In genomic region chr2:111036042-111036441, GRCh38 we compare ENCODE assay signal across 19 cellular contexts.
DNase-seq lines count a peak whose midpoint lies in the region; ATAC-seq and TF ChIP-seq lines count a peak whose summit lies in the region.
"Had no signal": no experiment of that assay in that cellular context is flagged by ENCODE, and none has a peak within 500 bp of the region (broad histone marks: within the 10 kb centered on the region; RNA-seq: fewer than 3 reads in every experiment).

No MANE protein-coding gene starts in this region.

- H3K18ac ChIP-seq in neuronal stem cell (ENCODE audit: low read length) = peak overlapping the region; percentile 49

- DNase-seq in neuronal stem cell (ENCODE audit: low spot score) (no peak), kidney glomerular epithelial cell (lab: John Stamatoyannopoulos, UW) (no peak), dorsolateral prefrontal cortex (no peak)
- no peak for DNase-seq in stimulated activated CD4-positive, alpha-beta T cell treated with anti-CD3 and anti-CD28 coated beads, Interleukin-4, amount 100 ng/mL, for 1 hour
- DNase-seq: activated effector memory CD4-positive, alpha-beta T cell treated with Interleukin-2 at 50 U/mL for 16 hours; left ventricle myocardium inferior; NCI-H1048; NCI-H2029 treated with DMSO at 0.1 percent for 48 hours; NCI-H510A treated with DMSO at 0.1 percent for 48 hours; SIG-M5; T-helper 2 cell; tibial artery had no signal

- peaks cover 2 to 9% of the 10 kb centered on the region in 2 donors for H3K4me1 ChIP-seq in neuronal stem cell (ENCODE audit: control insufficient read depth in 2 of 2, insufficient read depth in 1 of 2, low read depth in 1 of 2, low read length in 2 of 2)
- H3K4me1 ChIP-seq: tibial artery had no signal

- no peak overlapping the region for H3K23ac ChIP-seq in neuronal stem cell (ENCODE audit: low read depth, low read length, poor library complexity)

- no peak overlapping the region for H2AFZ ChIP-seq in neuronal stem cell (ENCODE audit: low read length)

- H2BK120ac ChIP-seq in neuronal stem cell (ENCODE audit: low read depth, low read length) = no peak overlapping the region

- TF ChIP-seq CTCF in dorsolateral prefrontal cortex (IDR thresholded peaks at IDR 0.05 in 54 of 56, conservative IDR thresholded peaks at IDR 0.05 in 2 of 56; ENCODE audit: low read depth in 1 of 56, partially characterized antibody in 56 of 56) = no peak

- H2AK5ac ChIP-seq in neuronal stem cell (ENCODE audit: low read depth, low read length) = no peak overlapping the region

- ATAC-seq in GM18909 (IDR thresholded peaks at IDR 0.05; ENCODE audit: poor library complexity, unreplicated experiment) = peak; percentile 61
- ATAC-seq in HG02610 (IDR thresholded peaks at IDR 0.05; ENCODE audit: unreplicated experiment) = peak; percentile 57
- ATAC-seq in HG03558 (IDR thresholded peaks at IDR 0.05; ENCODE audit: extremely low read depth, unreplicated experiment) = peak; percentile 37
- ATAC-seq in HG03139 (IDR thresholded peaks at IDR 0.05; ENCODE audit: unreplicated experiment) = no peak
- ATAC-seq: K562 had no signal

- H3K27me3 ChIP-seq in neuronal stem cell (ENCODE audit: control insufficient read depth in 3 of 3, insufficient read depth in 3 of 3, low read depth in 1 of 3, low read length in 3 of 3) (peaks cover 0 to 4% (median 0%) of the 10 kb centered on the region in 3 experiments), dorsolateral prefrontal cortex (peaks cover 0 to 15% (median 0%) of the 10 kb centered on the region in 45 donors)
- H3K27me3 ChIP-seq: neutrophil had no signal

- no peak overlapping the region for H3K4me3 ChIP-seq in neuronal stem cell (ENCODE audit: low read length in 2 of 2)
- no peak overlapping the region for H3K4me3 ChIP-seq in dorsolateral prefrontal cortex
- H3K4me3 ChIP-seq: K562, left ventricle myocardium inferior, tibial artery had no signal

- H3K36me3 ChIP-seq in neuronal stem cell (replicated peaks in 1 of 2; ENCODE audit: control insufficient read depth in 2 of 2, insufficient read depth in 2 of 2, low read length in 2 of 2) = no peaks in the 10 kb centered on the region
- H3K36me3 ChIP-seq: left ventricle myocardium inferior, neutrophil, tibial artery had no signal

- no peak overlapping the region for H4K8ac ChIP-seq in neuronal stem cell (ENCODE audit: low read depth, low read length)

- no peak overlapping the region for H4K91ac ChIP-seq in neuronal stem cell (ENCODE audit: low read depth, low read length, poor library complexity)

- H2BK5ac ChIP-seq in neuronal stem cell (ENCODE audit: low read length) = no peak overlapping the region

- no peak overlapping the region for H2BK12ac ChIP-seq in neuronal stem cell (ENCODE audit: low read length)

- H3K9me3 ChIP-seq in neuronal stem cell (replicated peaks in 1 of 2; ENCODE audit: control insufficient read depth in 2 of 2, insufficient read depth in 1 of 2, low read depth in 1 of 2, low read length in 2 of 2) = no peaks in the 10 kb centered on the region
- H3K9me3 ChIP-seq: left ventricle myocardium inferior, neutrophil, tibial artery had no signal

- intact Hi-C loops in dorsolateral prefrontal cortex (cut with DNase I) = no loop called here

- no peak overlapping the region for H3K14ac ChIP-seq in neuronal stem cell (ENCODE audit: low read length)

- H3K9ac ChIP-seq in neuronal stem cell (ENCODE audit: low read depth, low read length, poor library complexity) = no peak overlapping the region

- H3K79me1 ChIP-seq in neuronal stem cell (ENCODE audit: low read depth, low read length) = no peaks in the 10 kb centered on the region

- no peak overlapping the region for H3K4me2 ChIP-seq in neuronal stem cell (ENCODE audit: insufficient read depth, low read length, poor library complexity, severe bottlenecking)

- no CpG with 5 or more reads among the region's 2 CpGs for WGBS in neuronal stem cell (ENCODE audit: extremely low coverage in 2 of 2, insufficient read length in 2 of 2, insufficient replicate concordance in 1 of 2), 2 donors

- no peak overlapping the region for H2BK15ac ChIP-seq in neuronal stem cell (ENCODE audit: low read length)

- no peak overlapping the region for H3K27ac ChIP-seq in neuronal stem cell (replicated peaks; ENCODE audit: low read length)
- H3K27ac ChIP-seq in dorsolateral prefrontal cortex = no peak overlapping the region
- H3K27ac ChIP-seq: epithelial cell of prostate, left ventricle myocardium inferior, neutrophil, tibial artery had no signal

- H3K4ac ChIP-seq in neuronal stem cell (ENCODE audit: low read length) = no peak overlapping the region
